8 cellular contexts compared by ENCODE assay signal in genomic region chr17:76737082-76737675, GRCh38. TPM values are rescaled to one million over a fixed set of nuclear protein-coding genes. Genes with fewer than 3 reads are reported as not detected.
A peak's percentile ranks its signal among the peaks of the same experiment; 100 is the strongest.
DNase-seq lines count a peak whose midpoint lies in the region; ATAC-seq and TF ChIP-seq lines count a peak whose summit lies in the region.

TSS of gene SRSF2 (minus strand) at chr17:76737331. CDS start at chr17:76737160, 171 bp downstream.

- in situ Hi-C loops in transverse colon (cut with MboI; ENCODE audit: low pct_ligation_motif_present in 1 of 4, low pct_unique_long_range_greater_than_20kb in 1 of 4, low sequenced_read_pairs in 3 of 4), result no loop called here

- peak within 1 kb of the TSS; percentile 99 for H4K8ac ChIP-seq in trophoblast cell (ENCODE audit: low read depth, low read length)

- peaks cover 17% of the 10 kb centered on the region for H3K79me1 ChIP-seq in trophoblast cell (ENCODE audit: low read length)

- peak; percentile 100 for TF ChIP-seq POLR2A in transverse colon (IDR thresholded peaks at IDR 0.05)

- peak within 1 kb of the TSS; percentile 99 for H2BK5ac ChIP-seq in trophoblast cell (ENCODE audit: low read depth, low read length, poor library complexity)

- peak within 1 kb of the TSS; percentile 77 for H2AFZ ChIP-seq in trophoblast cell (ENCODE audit: insufficient read depth, low read length, poor library complexity)

- H3K4me1 ChIP-seq in adipocyte (ENCODE audit: control insufficient read depth, insufficient read depth, low read length) (peaks cover 53% of the 10 kb centered on the region), cardiac muscle cell (ENCODE audit: low read depth) (peaks cover 26% of the 10 kb centered on the region), trophoblast cell (ENCODE audit: control insufficient read depth in 1 of 2, insufficient read depth in 2 of 2, low read length in 2 of 2) (peaks cover 0 to 2% of the 10 kb centered on the region in 2 experiments), transverse colon (peaks cover 30 to 70% (median 46%) of the 10 kb centered on the region in 4 donors)

- H2BK12ac ChIP-seq in trophoblast cell (ENCODE audit: low read length), result peak within 1 kb of the TSS; percentile 67

- H3K27ac ChIP-seq in cardiac muscle cell (peak within 1 kb of the TSS; percentile 95), trophoblast cell (ENCODE audit: low read depth, low read length) (peak within 1 kb of the TSS; percentile 99), transverse colon (peak within 1 kb of the TSS; percentile 99 to 100 (median 100))

- H4K12ac ChIP-seq in trophoblast cell (ENCODE audit: low read depth, low read length), result peak within 1 kb of the TSS; percentile 96

- peaks cover 18% of the 10 kb centered on the region for H3K79me2 ChIP-seq in trophoblast cell (ENCODE audit: control insufficient read depth, insufficient read depth, low read length, poor library complexity)

- peak; percentile 100 for DNase-seq in NCI-H1436 (lab: John Stamatoyannopoulos, UW)
- peak; percentile 98 for DNase-seq in T follicular helper cell (ENCODE audit: low read depth)
- DNase-seq in adipocyte (ENCODE audit: low read depth), result peak; percentile 99
- DNase-seq in cardiac muscle cell (ENCODE audit: low read depth in 1 of 2, low spot score in 1 of 2), result peak; percentile 98 to 99
- DNase-seq in trophoblast cell, result peak; percentile 97 to 99
- DNase-seq in transverse colon, result peak; percentile 98

- ATAC-seq in HG02798 (IDR thresholded peaks at IDR 0.05; ENCODE audit: poor library complexity, unreplicated experiment), result peak; percentile 73

- H3K23ac ChIP-seq in trophoblast cell (ENCODE audit: low read length), result no peak within 1 kb of the TSS

- peak within 1 kb of the TSS; percentile 100 for H3K14ac ChIP-seq in trophoblast cell (ENCODE audit: low read length)

- H3K4me2 ChIP-seq in trophoblast cell (ENCODE audit: low read length), result peak within 1 kb of the TSS; percentile 92

- H4K91ac ChIP-seq in trophoblast cell (ENCODE audit: low read depth, low read length), result peak within 1 kb of the TSS; percentile 99

- no CpG with 5 or more reads among the region's 60 CpGs for whole genome bisulfite sequencing in trophoblast cell (ENCODE audit: extremely low coverage, insufficient coverage, insufficient read length)
- 0 to 1% methylated on average over 1 to 60 of the region's 60 CpGs for WGBS in transverse colon (ENCODE audit: low coverage in 1 of 2), 2 donors

- no peak for TF ChIP-seq CTCF in GM12875 (IDR thresholded peaks at IDR 0.05; ENCODE audit: borderline replicate concordance, insufficient read depth, low read depth, low read length)
- TF ChIP-seq CTCF in cardiac muscle cell (IDR thresholded peaks at IDR 0.05; ENCODE audit: low read depth, low read length), result no peak
- no peak for TF ChIP-seq CTCF in transverse colon (IDR thresholded peaks at IDR 0.05)

- H2AK5ac ChIP-seq in trophoblast cell (ENCODE audit: low read length), result peak within 1 kb of the TSS; percentile 99

- no peaks in the 10 kb centered on the region for H3K27me3 ChIP-seq in adipocyte (replicated peaks; ENCODE audit: control insufficient read depth, insufficient read depth, low read length)
- H3K27me3 ChIP-seq in cardiac muscle cell, result no peaks in the 10 kb centered on the region
- no peaks in the 10 kb centered on the region for H3K27me3 ChIP-seq in trophoblast cell (ENCODE audit: insufficient read depth, low read length)
- H3K27me3 ChIP-seq in transverse colon, result no peaks in the 10 kb centered on the region

- intact Hi-C loops in transverse colon (cut with DNase I; ENCODE audit: low total_unique reads), result no loop called here

- peak within 1 kb of the TSS; percentile 96 for H3K4ac ChIP-seq in trophoblast cell (ENCODE audit: low read depth, low read length)

- H2BK120ac ChIP-seq in trophoblast cell (ENCODE audit: insufficient read depth, low read length, poor library complexity), result peak within 1 kb of the TSS; percentile 98

- H3K9me3 ChIP-seq in adipocyte (ENCODE audit: control insufficient read depth, low read length) (no peaks in the 10 kb centered on the region), cardiac muscle cell (ENCODE audit: low read depth) (no peaks in the 10 kb centered on the region), trophoblast cell (ENCODE audit: insufficient read depth, low read depth, low read length) (no peaks in the 10 kb centered on the region), transverse colon (no peaks in the 10 kb centered on the region)

- H3K18ac ChIP-seq in trophoblast cell (ENCODE audit: low read length), result peak within 1 kb of the TSS; percentile 99

- no peak for TF ChIP-seq EP300 in transverse colon (IDR thresholded peaks at IDR 0.05; ENCODE audit: low read depth)

- peak within 1 kb of the TSS; percentile 99 for H3K9ac ChIP-seq in adipocyte (ENCODE audit: low read length)
- peak within 1 kb of the TSS; percentile 96 for H3K9ac ChIP-seq in trophoblast cell (ENCODE audit: low read length)

- H3K4me3 ChIP-seq in GM12875 (ENCODE audit: low read depth, low read length) (peak within 1 kb of the TSS; percentile 91), adipocyte (ENCODE audit: low read length) (peak within 1 kb of the TSS; percentile 99), cardiac muscle cell (peak within 1 kb of the TSS; percentile 90), trophoblast cell (ENCODE audit: low read depth, low read length) (peak within 1 kb of the TSS; percentile 97), transverse colon (peak within 1 kb of the TSS; percentile 82 to 100 (median 93))

- peaks cover 44% of the 10 kb centered on the region for H3K36me3 ChIP-seq in adipocyte (ENCODE audit: control insufficient read depth, insufficient read depth, low read length, severe bottlenecking)
- H3K36me3 ChIP-seq in cardiac muscle cell, result peaks cover 38% of the 10 kb centered on the region
- H3K36me3 ChIP-seq in trophoblast cell (ENCODE audit: control insufficient read depth in 1 of 2, insufficient read depth in 2 of 2, low read length in 2 of 2), result peaks cover 10 to 22% of the 10 kb centered on the region in 2 experiments
- H3K36me3 ChIP-seq in transverse colon, result peaks cover 0 to 40% (median 13%) of the 10 kb centered on the region in 4 donors

RNA-seq across cellular contexts. Expression of gene SRSF2, which starts in this region (rescaled TPM):
- total RNA-seq in cardiac muscle cell, result 398 and 520 TPM in 2 replicates
- polyA plus RNA-seq in cardiac muscle cell, result 217 and 265 TPM in 2 replicates
- polyA plus RNA-seq in trophoblast cell (2013), result 205 and 216 TPM in 2 replicates
- total RNA-seq in transverse colon, result 1,000 to 10,000 TPM in 1 of 4 donors, 100 to 1,000 TPM in 3; 193 to 1,196 (median 348) TPM

Comparison
In these comparisons a context has a peak if more than half of its experiments do, and no peak if none do; other contexts are left out.
1. Peak in every context shown above with its lines: DNase-seq, ATAC-seq, H3K4me3 ChIP-seq and H3K27ac ChIP-seq.